In genomic region chr5:135887881-135888614, GRCh38 we compare ENCODE assay signal across 1 cellular context.
TF ChIP-seq lines count a peak whose summit lies in the region.

No MANE protein-coding gene starts in this region.

TF ChIP-seq in HepG2, 621 proteins besides CTCF, POLR2A, EP300 and RAD21 (continued from another document):
- TF ChIP-seq SPEN (CRISPR knock-in tag; IDR thresholded peaks at IDR 0.05; ENCODE audit: low read depth): 0 out of 2 replicates have a peak, but pooled peaks have one; percentile 30
- no peak for TF ChIP-seq SP4 (CRISPR knock-in tag; IDR thresholded peaks at IDR 0.05)
- no peak for TF ChIP-seq ZNF296 (CRISPR knock-in tag; conservative IDR thresholded peaks at IDR 0.05)
- TF ChIP-seq GATA4 (IDR thresholded peaks at IDR 0.05; ENCODE audit: borderline replicate concordance, low read depth): no peak
- no peak for TF ChIP-seq ARID3A (IDR thresholded peaks at IDR 0.05; ENCODE audit: low read depth, low read length)
- no peak for TF ChIP-seq AHR (CRISPR knock-in tag; IDR thresholded peaks at IDR 0.05)
- TF ChIP-seq ZNF230 (CRISPR knock-in tag; IDR thresholded peaks at IDR 0.05): no peak
- peak; percentile 66 for TF ChIP-seq FOSL2 (CRISPR knock-in tag; IDR thresholded peaks at IDR 0.05)
- TF ChIP-seq ZBTB33 (CRISPR knock-in tag; IDR thresholded peaks at IDR 0.05): no peak
- 0 out of 2 replicates have a peak, but pooled peaks have one; percentile 41 for TF ChIP-seq ZBTB38 (CRISPR knock-in tag; IDR thresholded peaks at IDR 0.05)
- no peak for TF ChIP-seq HOXA7 (CRISPR knock-in tag; IDR thresholded peaks at IDR 0.05)
TF ChIP-seq in HepG2: peak in this region for 11.
